ENCODE assay signal across 13 cellular contexts in the genomic region with DNA sequence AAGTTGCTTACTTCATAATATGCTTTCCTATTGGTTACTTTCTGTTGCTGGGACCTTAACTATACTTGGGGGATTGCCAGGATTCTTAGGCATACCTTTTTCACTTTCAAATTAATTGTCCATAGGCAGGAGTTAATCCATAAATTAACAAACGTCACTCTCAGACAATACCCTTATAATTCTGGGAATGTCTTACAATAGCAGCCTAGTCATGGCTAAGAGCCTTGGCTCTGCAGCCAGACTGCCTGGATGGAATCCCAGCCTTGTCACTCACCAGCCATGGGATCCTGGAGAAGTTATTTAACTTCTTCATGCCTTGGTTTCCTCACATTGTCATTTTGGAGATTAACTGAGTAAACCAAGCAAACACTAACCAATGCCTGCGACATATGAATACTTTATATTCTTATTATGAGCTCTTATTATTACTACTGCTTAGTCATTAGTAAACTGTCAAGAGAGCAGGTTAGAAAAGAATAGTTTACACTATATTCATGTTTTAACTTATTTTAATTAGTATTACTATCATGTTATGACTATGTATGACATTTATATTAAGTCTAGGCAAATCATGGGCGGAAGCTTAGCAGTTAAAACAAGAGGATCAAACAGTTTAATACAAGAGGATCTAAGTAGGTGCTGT. TPM values are rescaled to one million over a fixed set of nuclear protein-coding genes. Genes with fewer than 3 reads are reported as not detected.
A peak's percentile ranks its signal among the peaks of the same experiment; 100 is the strongest.
DNase-seq lines count a peak whose midpoint lies in the region; ATAC-seq and TF ChIP-seq lines count a peak whose summit lies in the region.
"Had no signal": no experiment of that assay in that cellular context is flagged by ENCODE, and none has a peak within 500 bp of the region (broad histone marks: within the 10 kb centered on the region; RNA-seq: fewer than 3 reads in every experiment).

No MANE protein-coding gene starts in this region.

- no peak overlapping the region for H3K4me3 ChIP-seq in SK-N-SH (ENCODE audit: low read depth in 2 of 2, low read length in 1 of 2)
- no peak overlapping the region for H3K4me3 ChIP-seq in rectal smooth muscle tissue (ENCODE audit: low read length)

- H3K27ac ChIP-seq in SK-N-SH (ENCODE audit: low read depth in 2 of 2, low read length in 1 of 2) (peak overlapping the region in 1 of 2 experiments; percentile 34; a peak in 2 of 4 replicates), rectal smooth muscle tissue (ENCODE audit: low read depth, low read length) (peak overlapping the region; percentile 57)
- H3K27ac ChIP-seq: 22Rv1 had no signal

- TF ChIP-seq EP300 in SK-N-SH (IDR thresholded peaks at IDR 0.05; ENCODE audit: borderline replicate concordance in 1 of 2, low read depth in 1 of 2, low read length in 1 of 2): no peak

- WGBS in SK-N-SH (ENCODE audit: low lambda C conversion rate): 83% methylated on average over 3 of the region's 3 CpGs

- no peaks in the 10 kb centered on the region for H3K9me2 ChIP-seq in SK-N-SH

- no peak for ATAC-seq in SK-N-SH treated with all-trans-retinoic acid at 6 μM for 48 hours
- no peak for ATAC-seq in GM21529 (IDR thresholded peaks at IDR 0.05; ENCODE audit: unreplicated experiment)

- H3K27me3 ChIP-seq in SK-N-SH (ENCODE audit: insufficient read depth): no peaks in the 10 kb centered on the region
- H3K27me3 ChIP-seq in rectal smooth muscle tissue (ENCODE audit: control insufficient read depth, insufficient read depth, low read length): no peaks in the 10 kb centered on the region

- CTCF ChIA-PET in SK-N-SH (lab: Yijun Ruan, JAX): no interaction called here
- CTCF ChIA-PET in GM10248 (lab: Yijun Ruan, JAX): interaction anchor here (0.6 to 2.7 kb wide), 3 partner anchors 8 to 31 kb away, joined by 3 to 10 read pairs (median 3); no protein-coding TSS in a partner anchor

- no peak for TF ChIP-seq RAD21 in SK-N-SH (IDR thresholded peaks at IDR 0.05; ENCODE audit: low read length)

- POLR2A ChIA-PET in SK-N-SH (lab: Yijun Ruan, JAX) (no interaction called here), GM10248 (lab: Yijun Ruan, JAX) (no interaction called here)

- no peak overlapping the region for H2AFZ ChIP-seq in SK-N-SH (ENCODE audit: low read depth)

- no peaks in the 10 kb centered on the region for H4K20me1 ChIP-seq in SK-N-SH (ENCODE audit: insufficient read depth)

- H3K79me2 ChIP-seq in SK-N-SH (ENCODE audit: insufficient read depth): no peaks in the 10 kb centered on the region

- peaks cover 14 to 18% of the 10 kb centered on the region in 2 experiments for H3K36me3 ChIP-seq in SK-N-SH (replicated peaks in 1 of 2; ENCODE audit: control insufficient read depth in 1 of 2, insufficient read depth in 2 of 2, low read length in 1 of 2)
- peaks cover 12% of the 10 kb centered on the region for H3K36me3 ChIP-seq in rectal smooth muscle tissue (ENCODE audit: control insufficient read depth, insufficient read depth, low read length)

- H3K9ac ChIP-seq in SK-N-SH (no peak overlapping the region), rectal smooth muscle tissue (ENCODE audit: low read length) (no peak overlapping the region)

- H3K4me1 ChIP-seq in SK-N-SH (ENCODE audit: control insufficient read depth in 1 of 2, insufficient read depth in 2 of 2, low read depth in 1 of 2, low read length in 1 of 2) (peaks cover 0 to 45% of the 10 kb centered on the region in 2 experiments; a peak in 2 of 4 replicates), rectal smooth muscle tissue (ENCODE audit: control insufficient read depth, insufficient read depth, low read length) (peaks cover 23% of the 10 kb centered on the region)

- H3K4me2 ChIP-seq in SK-N-SH: 0 out of 2 replicates have a peak overlapping the region, but pooled peaks have one; percentile 12

- DNase-seq in SK-N-SH: no peak
- peak; percentile 36 for DNase-seq in NCI-H446 treated with DMSO at 0.1 percent for 48 hours (lab: John Stamatoyannopoulos, UW)
- DNase-seq in globus pallidus (ENCODE audit: low spot score): peak; percentile 24
- DNase-seq in activated gamma-delta T cell (lab: John Stamatoyannopoulos, UW): no peak
- no peak for DNase-seq in GM10248 (ENCODE audit: extremely low spot score)
- DNase-seq: activated B cell treated with CpG ODN at 0.5 μM for 24 hours, foreskin melanocyte, Karpas-422, NCI-H1436 treated with DMSO at 0.1 percent for 48 hours had no signal

- H3F3A ChIP-seq in SK-N-SH (replicated peaks; ENCODE audit: insufficient read depth): peaks cover 28% of the 10 kb centered on the region

- H3K9me3 ChIP-seq in SK-N-SH: peaks cover 8% of the 10 kb centered on the region; the same call in 1 of the 2 replicates

- TF ChIP-seq CTCF in SK-N-SH (IDR thresholded peaks at IDR 0.05): no peak
- no peak for TF ChIP-seq CTCF in GM10248 (IDR thresholded peaks at IDR 0.05; ENCODE audit: control extremely low read depth, extremely low read depth, low read depth, missing control alignments)

TF ChIP-seq in SK-N-SH, 30 proteins besides CTCF, POLR2A, EP300 and RAD21:
- TF ChIP-seq TCF12 (IDR thresholded peaks at IDR 0.05): no peak
- TF ChIP-seq, protein P1, sequence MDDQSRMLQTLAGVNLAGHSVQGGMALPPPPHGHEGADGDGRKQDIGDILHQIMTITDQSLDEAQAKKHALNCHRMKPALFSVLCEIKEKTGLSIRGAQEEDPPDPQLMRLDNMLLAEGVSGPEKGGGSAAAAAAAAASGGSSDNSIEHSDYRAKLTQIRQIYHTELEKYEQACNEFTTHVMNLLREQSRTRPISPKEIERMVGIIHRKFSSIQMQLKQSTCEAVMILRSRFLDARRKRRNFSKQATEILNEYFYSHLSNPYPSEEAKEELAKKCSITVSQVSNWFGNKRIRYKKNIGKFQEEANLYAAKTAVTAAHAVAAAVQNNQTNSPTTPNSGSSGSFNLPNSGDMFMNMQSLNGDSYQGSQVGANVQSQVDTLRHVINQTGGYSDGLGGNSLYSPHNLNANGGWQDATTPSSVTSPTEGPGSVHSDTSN (IDR thresholded peaks at IDR 0.05): peak; percentile 61

TF ChIP-seq in SK-N-SH treated with all-trans-retinoic acid at 6 μM for 48 hours, 23 proteins besides CTCF, POLR2A, EP300 and RAD21:
- TF ChIP-seq PPARA (CRISPR knock-in tag; IDR thresholded peaks at IDR 0.05; ENCODE audit: borderline replicate concordance) (no peak), CSDC2 (CRISPR knock-in tag; IDR thresholded peaks at IDR 0.05) (no peak), SNAI2 (CRISPR knock-in tag; IDR thresholded peaks at IDR 0.05) (no peak), ZNF70 (CRISPR knock-in tag; IDR thresholded peaks at IDR 0.05) (no peak), ZFP3 (CRISPR knock-in tag; IDR thresholded peaks at IDR 0.05) (no peak), ESRRG (CRISPR knock-in tag; IDR thresholded peaks at IDR 0.05) (no peak), ZC3H10 (CRISPR knock-in tag; IDR thresholded peaks at IDR 0.05) (no peak), OSR1 (CRISPR knock-in tag; IDR thresholded peaks at IDR 0.05) (no peak), ZFP30 (CRISPR knock-in tag; IDR thresholded peaks at IDR 0.05) (no peak), ARNTL (CRISPR knock-in tag; IDR thresholded peaks at IDR 0.05; ENCODE audit: borderline replicate concordance, low read depth) (no peak)
- TF ChIP-seq, protein P2, sequence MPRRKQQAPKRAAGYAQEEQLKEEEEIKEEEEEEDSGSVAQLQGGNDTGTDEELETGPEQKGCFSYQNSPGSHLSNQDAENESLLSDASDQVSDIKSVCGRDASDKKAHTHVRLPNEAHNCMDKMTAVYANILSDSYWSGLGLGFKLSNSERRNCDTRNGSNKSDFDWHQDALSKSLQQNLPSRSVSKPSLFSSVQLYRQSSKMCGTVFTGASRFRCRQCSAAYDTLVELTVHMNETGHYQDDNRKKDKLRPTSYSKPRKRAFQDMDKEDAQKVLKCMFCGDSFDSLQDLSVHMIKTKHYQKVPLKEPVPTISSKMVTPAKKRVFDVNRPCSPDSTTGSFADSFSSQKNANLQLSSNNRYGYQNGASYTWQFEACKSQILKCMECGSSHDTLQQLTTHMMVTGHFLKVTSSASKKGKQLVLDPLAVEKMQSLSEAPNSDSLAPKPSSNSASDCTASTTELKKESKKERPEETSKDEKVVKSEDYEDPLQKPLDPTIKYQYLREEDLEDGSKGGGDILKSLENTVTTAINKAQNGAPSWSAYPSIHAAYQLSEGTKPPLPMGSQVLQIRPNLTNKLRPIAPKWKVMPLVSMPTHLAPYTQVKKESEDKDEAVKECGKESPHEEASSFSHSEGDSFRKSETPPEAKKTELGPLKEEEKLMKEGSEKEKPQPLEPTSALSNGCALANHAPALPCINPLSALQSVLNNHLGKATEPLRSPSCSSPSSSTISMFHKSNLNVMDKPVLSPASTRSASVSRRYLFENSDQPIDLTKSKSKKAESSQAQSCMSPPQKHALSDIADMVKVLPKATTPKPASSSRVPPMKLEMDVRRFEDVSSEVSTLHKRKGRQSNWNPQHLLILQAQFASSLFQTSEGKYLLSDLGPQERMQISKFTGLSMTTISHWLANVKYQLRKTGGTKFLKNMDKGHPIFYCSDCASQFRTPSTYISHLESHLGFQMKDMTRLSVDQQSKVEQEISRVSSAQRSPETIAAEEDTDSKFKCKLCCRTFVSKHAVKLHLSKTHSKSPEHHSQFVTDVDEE (CRISPR knock-in tag; IDR thresholded peaks at IDR 0.05): no peak
- TF ChIP-seq, protein P3, sequence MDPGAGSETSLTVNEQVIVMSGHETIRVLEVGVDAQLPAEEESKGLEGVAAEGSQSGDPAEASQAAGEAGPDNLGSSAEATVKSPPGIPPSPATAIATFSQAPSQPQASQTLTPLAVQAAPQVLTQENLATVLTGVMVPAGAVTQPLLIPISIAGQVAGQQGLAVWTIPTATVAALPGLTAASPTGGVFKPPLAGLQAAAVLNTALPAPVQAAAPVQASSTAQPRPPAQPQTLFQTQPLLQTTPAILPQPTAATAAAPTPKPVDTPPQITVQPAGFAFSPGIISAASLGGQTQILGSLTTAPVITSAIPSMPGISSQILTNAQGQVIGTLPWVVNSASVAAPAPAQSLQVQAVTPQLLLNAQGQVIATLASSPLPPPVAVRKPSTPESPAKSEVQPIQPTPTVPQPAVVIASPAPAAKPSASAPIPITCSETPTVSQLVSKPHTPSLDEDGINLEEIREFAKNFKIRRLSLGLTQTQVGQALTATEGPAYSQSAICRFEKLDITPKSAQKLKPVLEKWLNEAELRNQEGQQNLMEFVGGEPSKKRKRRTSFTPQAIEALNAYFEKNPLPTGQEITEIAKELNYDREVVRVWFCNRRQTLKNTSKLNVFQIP (CRISPR knock-in tag; IDR thresholded peaks at IDR 0.05; ENCODE audit: borderline replicate concordance, low read depth): no peak

RNA-seq across cellular contexts. Expression of a gene that starts 29.0 kb away (rescaled TPM):
- polyA plus RNA-seq in SK-N-SH (2012; rRNA removed): 16.8 and 21.7 TPM in 2 replicates
- 21.0 and 23.2 TPM in 2 replicates for polyA plus RNA-seq in SK-N-SH (2012; cell fraction: cytosol; rRNA removed)
- 8.8 and 20.0 TPM in 2 replicates for polyA plus RNA-seq in SK-N-SH (2012; cell fraction: nucleus; rRNA removed)

Comparison
In these comparisons a context has a peak if more than half of its experiments do, and no peak if none do; other contexts are left out.
1. DNase-seq: peak in NCI-H446 treated with DMSO at 0.1 percent for 48 hours (single experiment) and globus pallidus (single experiment); none in SK-N-SH (single experiment), activated gamma-delta T cell (single experiment) and GM10248 (single experiment).